1 cellular context compared by ENCODE assay signal in the genomic region with DNA sequence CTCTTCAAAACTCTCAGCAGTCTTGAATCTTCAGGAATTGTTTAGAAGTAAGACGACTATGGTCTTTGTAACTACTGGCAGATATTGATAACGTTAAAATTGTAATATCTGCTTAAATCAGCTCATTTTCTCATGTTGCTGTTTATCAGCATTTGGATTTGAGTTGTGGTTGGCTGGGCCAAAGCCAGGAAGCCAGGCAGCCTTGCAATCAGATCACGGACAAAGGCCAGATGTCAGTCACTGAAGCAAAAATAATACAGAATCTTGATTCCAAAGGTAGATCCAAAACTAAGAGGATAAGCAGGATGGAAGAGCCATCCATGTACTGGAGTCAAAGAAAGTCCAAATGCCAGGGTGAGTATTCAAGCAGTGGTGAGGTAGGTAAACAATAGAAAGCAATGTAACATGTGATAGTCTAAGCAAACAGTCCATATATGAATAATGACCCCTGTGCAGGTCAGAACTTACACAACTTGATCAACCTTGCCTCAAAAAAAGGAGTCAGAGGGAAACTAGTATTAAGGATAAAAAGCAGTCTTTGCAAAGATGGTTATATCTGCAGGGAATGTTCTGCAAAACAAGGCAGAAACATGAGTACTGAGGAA.
TF ChIP-seq lines count a peak whose summit lies in the region.

No MANE protein-coding gene starts in this region.

TF ChIP-seq in HepG2, 621 proteins besides CTCF, POLR2A, EP300 and RAD21 (continued from another document):
- TF ChIP-seq, protein P1, sequence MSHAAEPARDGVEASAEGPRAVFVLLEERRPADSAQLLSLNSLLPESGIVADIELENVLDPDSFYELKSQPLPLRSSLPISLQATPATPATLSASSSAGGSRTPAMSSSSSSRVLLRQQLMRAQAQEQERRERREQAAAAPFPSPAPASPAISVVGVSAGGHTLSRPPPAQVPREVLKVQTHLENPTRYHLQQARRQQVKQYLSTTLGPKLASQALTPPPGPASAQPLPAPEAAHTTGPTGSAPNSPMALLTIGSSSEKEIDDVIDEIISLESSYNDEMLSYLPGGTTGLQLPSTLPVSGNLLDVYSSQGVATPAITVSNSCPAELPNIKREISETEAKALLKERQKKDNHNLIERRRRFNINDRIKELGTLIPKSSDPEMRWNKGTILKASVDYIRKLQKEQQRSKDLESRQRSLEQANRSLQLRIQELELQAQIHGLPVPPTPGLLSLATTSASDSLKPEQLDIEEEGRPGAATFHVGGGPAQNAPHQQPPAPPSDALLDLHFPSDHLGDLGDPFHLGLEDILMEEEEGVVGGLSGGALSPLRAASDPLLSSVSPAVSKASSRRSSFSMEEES (CRISPR knock-in tag; IDR thresholded peaks at IDR 0.05) = 0 out of 2 replicates have a peak, but pooled peaks have one; percentile 37
- TF ChIP-seq FOXK1 (CRISPR knock-in tag; IDR thresholded peaks at IDR 0.05; ENCODE audit: borderline replicate concordance, low read depth) (no peak), SOX13 (IDR thresholded peaks at IDR 0.05) (no peak), SOX13 (CRISPR knock-in tag; conservative IDR thresholded peaks at IDR 0.05 in 1 of 2, IDR thresholded peaks at IDR 0.05 in 1 of 2) (peak in 1 of 2 experiments; percentile 57; a peak in 2 of 4 replicates), GZF1 (CRISPR knock-in tag; IDR thresholded peaks at IDR 0.05) (no peak), ZNF7 (CRISPR knock-in tag; IDR thresholded peaks at IDR 0.05) (no peak), ZSCAN25 (CRISPR knock-in tag; IDR thresholded peaks at IDR 0.05) (no peak), RARA (CRISPR knock-in tag; IDR thresholded peaks at IDR 0.05) (peak; percentile 72; the same call in 1 of the 2 replicates), NPAS2 (CRISPR knock-in tag; IDR thresholded peaks at IDR 0.05; ENCODE audit: borderline replicate concordance) (no peak), TP53 (CRISPR knock-in tag; conservative IDR thresholded peaks at IDR 0.05) (no peak), ZNF230 (CRISPR knock-in tag; IDR thresholded peaks at IDR 0.05) (no peak), NR2F1 (CRISPR knock-in tag; IDR thresholded peaks at IDR 0.05) (peak in 1 of 2 experiments; percentile 44; a peak in 1 of 4 replicates), ZNF552 (CRISPR knock-in tag; IDR thresholded peaks at IDR 0.05; ENCODE audit: borderline replicate concordance) (no peak), NR2F6 (IDR thresholded peaks at IDR 0.05) (peak; percentile 25; the same call in 1 of the 2 replicates), NR2F6 (CRISPR knock-in tag; IDR thresholded peaks at IDR 0.05) (peak; percentile 32; the same call in 1 of the 2 replicates), ZNF451 (CRISPR knock-in tag; IDR thresholded peaks at IDR 0.05) (no peak), ELF1 (CRISPR knock-in tag; IDR thresholded peaks at IDR 0.05) (no peak), KDM5A (IDR thresholded peaks at IDR 0.05; ENCODE audit: borderline replicate concordance, low read length) (no peak), NFE2L2 (IDR thresholded peaks at IDR 0.05; ENCODE audit: low read length) (no peak), LCORL (IDR thresholded peaks at IDR 0.05) (no peak), LCORL (CRISPR knock-in tag; IDR thresholded peaks at IDR 0.05) (0 out of 2 replicates have a peak, but pooled peaks have one; percentile 32), MTA3 (CRISPR knock-in tag; IDR thresholded peaks at IDR 0.05) (no peak), ELF4 (CRISPR knock-in tag; IDR thresholded peaks at IDR 0.05; ENCODE audit: borderline replicate concordance) (no peak), RXRB (CRISPR knock-in tag; IDR thresholded peaks at IDR 0.05; ENCODE audit: borderline replicate concordance) (0 out of 2 replicates have a peak, but pooled peaks have one; percentile 22), DNMT3B (CRISPR knock-in tag; conservative IDR thresholded peaks at IDR 0.05) (no peak), GATAD2A (CRISPR knock-in tag; IDR thresholded peaks at IDR 0.05) (no peak), HDAC2 (CRISPR knock-in tag; IDR thresholded peaks at IDR 0.05) (no peak), SNAI1 (CRISPR knock-in tag; IDR thresholded peaks at IDR 0.05; ENCODE audit: borderline replicate concordance) (no peak), MAFG (CRISPR knock-in tag; IDR thresholded peaks at IDR 0.05) (no peak), DR1 (CRISPR knock-in tag; IDR thresholded peaks at IDR 0.05) (no peak), ZNF75D (CRISPR knock-in tag; IDR thresholded peaks at IDR 0.05; ENCODE audit: borderline replicate concordance) (no peak)
- TF ChIP-seq, protein P2, sequence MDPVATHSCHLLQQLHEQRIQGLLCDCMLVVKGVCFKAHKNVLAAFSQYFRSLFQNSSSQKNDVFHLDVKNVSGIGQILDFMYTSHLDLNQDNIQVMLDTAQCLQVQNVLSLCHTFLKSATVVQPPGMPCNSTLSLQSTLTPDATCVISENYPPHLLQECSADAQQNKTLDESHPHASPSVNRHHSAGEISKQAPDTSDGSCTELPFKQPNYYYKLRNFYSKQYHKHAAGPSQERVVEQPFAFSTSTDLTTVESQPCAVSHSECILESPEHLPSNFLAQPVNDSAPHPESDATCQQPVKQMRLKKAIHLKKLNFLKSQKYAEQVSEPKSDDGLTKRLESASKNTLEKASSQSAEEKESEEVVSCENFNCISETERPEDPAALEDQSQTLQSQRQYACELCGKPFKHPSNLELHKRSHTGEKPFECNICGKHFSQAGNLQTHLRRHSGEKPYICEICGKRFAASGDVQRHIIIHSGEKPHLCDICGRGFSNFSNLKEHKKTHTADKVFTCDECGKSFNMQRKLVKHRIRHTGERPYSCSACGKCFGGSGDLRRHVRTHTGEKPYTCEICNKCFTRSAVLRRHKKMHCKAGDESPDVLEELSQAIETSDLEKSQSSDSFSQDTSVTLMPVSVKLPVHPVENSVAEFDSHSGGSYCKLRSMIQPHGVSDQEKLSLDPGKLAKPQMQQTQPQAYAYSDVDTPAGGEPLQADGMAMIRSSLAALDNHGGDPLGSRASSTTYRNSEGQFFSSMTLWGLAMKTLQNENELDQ (CRISPR knock-in tag; IDR thresholded peaks at IDR 0.05; ENCODE audit: borderline replicate concordance) = no peak
- TF ChIP-seq, protein P3, sequence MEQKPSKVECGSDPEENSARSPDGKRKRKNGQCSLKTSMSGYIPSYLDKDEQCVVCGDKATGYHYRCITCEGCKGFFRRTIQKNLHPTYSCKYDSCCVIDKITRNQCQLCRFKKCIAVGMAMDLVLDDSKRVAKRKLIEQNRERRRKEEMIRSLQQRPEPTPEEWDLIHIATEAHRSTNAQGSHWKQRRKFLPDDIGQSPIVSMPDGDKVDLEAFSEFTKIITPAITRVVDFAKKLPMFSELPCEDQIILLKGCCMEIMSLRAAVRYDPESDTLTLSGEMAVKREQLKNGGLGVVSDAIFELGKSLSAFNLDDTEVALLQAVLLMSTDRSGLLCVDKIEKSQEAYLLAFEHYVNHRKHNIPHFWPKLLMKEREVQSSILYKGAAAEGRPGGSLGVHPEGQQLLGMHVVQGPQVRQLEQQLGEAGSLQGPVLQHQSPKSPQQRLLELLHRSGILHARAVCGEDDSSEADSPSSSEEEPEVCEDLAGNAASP (CRISPR knock-in tag; IDR thresholded peaks at IDR 0.05; ENCODE audit: borderline replicate concordance) = no peak
- TF ChIP-seq, protein P4, sequence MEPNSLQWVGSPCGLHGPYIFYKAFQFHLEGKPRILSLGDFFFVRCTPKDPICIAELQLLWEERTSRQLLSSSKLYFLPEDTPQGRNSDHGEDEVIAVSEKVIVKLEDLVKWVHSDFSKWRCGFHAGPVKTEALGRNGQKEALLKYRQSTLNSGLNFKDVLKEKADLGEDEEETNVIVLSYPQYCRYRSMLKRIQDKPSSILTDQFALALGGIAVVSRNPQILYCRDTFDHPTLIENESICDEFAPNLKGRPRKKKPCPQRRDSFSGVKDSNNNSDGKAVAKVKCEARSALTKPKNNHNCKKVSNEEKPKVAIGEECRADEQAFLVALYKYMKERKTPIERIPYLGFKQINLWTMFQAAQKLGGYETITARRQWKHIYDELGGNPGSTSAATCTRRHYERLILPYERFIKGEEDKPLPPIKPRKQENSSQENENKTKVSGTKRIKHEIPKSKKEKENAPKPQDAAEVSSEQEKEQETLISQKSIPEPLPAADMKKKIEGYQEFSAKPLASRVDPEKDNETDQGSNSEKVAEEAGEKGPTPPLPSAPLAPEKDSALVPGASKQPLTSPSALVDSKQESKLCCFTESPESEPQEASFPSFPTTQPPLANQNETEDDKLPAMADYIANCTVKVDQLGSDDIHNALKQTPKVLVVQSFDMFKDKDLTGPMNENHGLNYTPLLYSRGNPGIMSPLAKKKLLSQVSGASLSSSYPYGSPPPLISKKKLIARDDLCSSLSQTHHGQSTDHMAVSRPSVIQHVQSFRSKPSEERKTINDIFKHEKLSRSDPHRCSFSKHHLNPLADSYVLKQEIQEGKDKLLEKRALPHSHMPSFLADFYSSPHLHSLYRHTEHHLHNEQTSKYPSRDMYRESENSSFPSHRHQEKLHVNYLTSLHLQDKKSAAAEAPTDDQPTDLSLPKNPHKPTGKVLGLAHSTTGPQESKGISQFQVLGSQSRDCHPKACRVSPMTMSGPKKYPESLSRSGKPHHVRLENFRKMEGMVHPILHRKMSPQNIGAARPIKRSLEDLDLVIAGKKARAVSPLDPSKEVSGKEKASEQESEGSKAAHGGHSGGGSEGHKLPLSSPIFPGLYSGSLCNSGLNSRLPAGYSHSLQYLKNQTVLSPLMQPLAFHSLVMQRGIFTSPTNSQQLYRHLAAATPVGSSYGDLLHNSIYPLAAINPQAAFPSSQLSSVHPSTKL (CRISPR knock-in tag; IDR thresholded peaks at IDR 0.05) = peak; percentile 35; the same call in 1 of the 2 replicates
- TF ChIP-seq, protein P5, sequence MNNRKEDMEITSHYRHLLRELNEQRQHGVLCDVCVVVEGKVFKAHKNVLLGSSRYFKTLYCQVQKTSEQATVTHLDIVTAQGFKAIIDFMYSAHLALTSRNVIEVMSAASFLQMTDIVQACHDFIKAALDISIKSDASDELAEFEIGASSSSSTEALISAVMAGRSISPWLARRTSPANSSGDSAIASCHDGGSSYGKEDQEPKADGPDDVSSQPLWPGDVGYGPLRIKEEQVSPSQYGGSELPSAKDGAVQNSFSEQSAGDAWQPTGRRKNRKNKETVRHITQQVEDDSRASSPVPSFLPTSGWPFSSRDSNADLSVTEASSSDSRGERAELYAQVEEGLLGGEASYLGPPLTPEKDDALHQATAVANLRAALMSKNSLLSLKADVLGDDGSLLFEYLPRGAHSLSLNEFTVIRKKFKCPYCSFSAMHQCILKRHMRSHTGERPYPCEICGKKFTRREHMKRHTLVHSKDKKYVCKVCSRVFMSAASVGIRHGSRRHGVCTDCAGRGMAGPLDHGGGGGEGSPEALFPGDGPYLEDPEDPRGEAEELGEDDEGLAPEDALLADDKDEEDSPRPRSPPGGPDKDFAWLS (CRISPR knock-in tag; IDR thresholded peaks at IDR 0.05; ENCODE audit: borderline replicate concordance) = no peak
